19 cellular contexts compared by ENCODE assay signal in the genomic region with DNA sequence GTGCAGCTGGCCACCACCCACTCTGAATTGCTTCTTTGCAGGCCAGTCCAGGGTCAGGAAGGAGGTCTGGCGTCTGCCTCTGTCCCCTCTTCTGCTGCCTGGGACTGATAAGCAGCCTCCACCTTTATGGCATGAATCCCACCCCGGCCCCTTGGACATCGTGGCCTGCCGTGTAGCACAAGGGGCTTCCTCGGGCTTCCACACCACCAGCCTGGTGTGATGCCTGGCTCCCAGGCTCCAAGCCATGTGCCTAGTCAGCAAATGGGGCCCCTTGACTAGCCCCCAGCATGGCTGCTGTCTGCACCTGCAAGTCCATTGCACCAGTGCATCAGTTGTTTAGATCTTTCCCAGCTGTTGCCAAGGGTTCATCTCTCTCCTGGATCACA.
"Had no signal": no experiment of that assay in that cellular context is flagged by ENCODE, and none has a peak within 500 bp of the region (broad histone marks: within the 10 kb centered on the region; RNA-seq: fewer than 3 reads in every experiment).

No MANE protein-coding gene starts in this region.

- H3K27ac ChIP-seq: adrenal gland, breast epithelium, esophagus squamous epithelium, lower lobe of right lung, neutrophil, pancreas had no signal

- H3K27me3 ChIP-seq: adrenal gland, pancreas had no signal

- H3K9me3 Mint-ChIP-seq: activated CD4-positive, alpha-beta memory T cell treated with anti-CD3 and anti-CD28 coated beads for 36 hours; activated T-helper 17 cell treated with anti-CD3 and anti-CD28 coated beads, Interleukin-2, amount 50 U/mL, for 72 hours; dendritic cell treated with granulocyte-macrophage colony-stimulating factor and Interleukin-4, amounts not matched to agents 40 ng/mL and 50 ng/mL, for 4 days; immature natural killer cell; natural killer cell; stimulated activated effector memory CD8-positive, alpha-beta T cell treated with anti-CD3 and anti-CD28 coated beads, Interleukin-12 subunit alpha, Interleukin-12 subunit beta, amount 100 ng/mL, for 72 hours; T-helper 2 cell treated with Interferon-gamma antibody and Interleukin-4, amounts not matched to agents 5 μg/mL and 100 μg/mL, for 36 hours had no signal

- H3K4me3 ChIP-seq: adrenal gland, breast epithelium, esophagus squamous epithelium, lower lobe of right lung, pancreas, smooth muscle cell had no signal

- H3K4me3 Mint-ChIP-seq: activated CD4-positive, alpha-beta memory T cell treated with anti-CD3 and anti-CD28 coated beads for 36 hours; activated T-helper 17 cell treated with anti-CD3 and anti-CD28 coated beads, Interleukin-2, amount 50 U/mL, for 72 hours; dendritic cell treated with granulocyte-macrophage colony-stimulating factor and Interleukin-4, amounts not matched to agents 40 ng/mL and 50 ng/mL, for 4 days; immature natural killer cell; natural killer cell; stimulated activated effector memory CD8-positive, alpha-beta T cell treated with anti-CD3 and anti-CD28 coated beads, Interleukin-12 subunit alpha, Interleukin-12 subunit beta, amount 100 ng/mL, for 72 hours; T-helper 2 cell treated with Interferon-gamma antibody and Interleukin-4, amounts not matched to agents 5 μg/mL and 100 μg/mL, for 36 hours had no signal

- H3K4me1 ChIP-seq: adrenal gland, breast epithelium, esophagus squamous epithelium, lower lobe of right lung, pancreas had no signal

- H3K27ac Mint-ChIP-seq: activated CD4-positive, alpha-beta memory T cell treated with anti-CD3 and anti-CD28 coated beads for 36 hours; activated T-helper 17 cell treated with anti-CD3 and anti-CD28 coated beads, Interleukin-2, amount 50 U/mL, for 72 hours; dendritic cell treated with granulocyte-macrophage colony-stimulating factor and Interleukin-4, amounts not matched to agents 40 ng/mL and 50 ng/mL, for 4 days; natural killer cell; stimulated activated effector memory CD8-positive, alpha-beta T cell treated with anti-CD3 and anti-CD28 coated beads, Interleukin-12 subunit alpha, Interleukin-12 subunit beta, amount 100 ng/mL, for 72 hours; T-helper 2 cell treated with Interferon-gamma antibody and Interleukin-4, amounts not matched to agents 5 μg/mL and 100 μg/mL, for 36 hours had no signal

- H3K9me3 ChIP-seq: adrenal gland, breast epithelium, esophagus squamous epithelium, lower lobe of right lung, neutrophil, pancreas had no signal

- H3K36me3 Mint-ChIP-seq: activated CD4-positive, alpha-beta memory T cell treated with anti-CD3 and anti-CD28 coated beads for 36 hours; immature natural killer cell; natural killer cell; stimulated activated effector memory CD8-positive, alpha-beta T cell treated with anti-CD3 and anti-CD28 coated beads, Interleukin-12 subunit alpha, Interleukin-12 subunit beta, amount 100 ng/mL, for 72 hours had no signal

- H3K36me3 ChIP-seq: adrenal gland, breast epithelium, esophagus squamous epithelium, lower lobe of right lung, neutrophil, pancreas had no signal

- H3K4me1 Mint-ChIP-seq: activated T-helper 17 cell treated with anti-CD3 and anti-CD28 coated beads, Interleukin-2, amount 50 U/mL, for 72 hours; immature natural killer cell had no signal

- DNase-seq: activated naive CD4-positive, alpha-beta T cell treated with anti-CD3 and anti-CD28 coated beads, Interleukin-2, amount 50 U/mL, for 16 hours; effector CD8-positive, alpha-beta T cell; esophagus squamous epithelium; immature natural killer cell; kidney glomerular epithelial cell; natural killer cell; stimulated activated CD4-positive, alpha-beta T cell treated with anti-CD3 and anti-CD28 coated beads, Interleukin-4, amount 100 ng/mL, for 24 hours had no signal

- H3K27me3 Mint-ChIP-seq: activated CD4-positive, alpha-beta memory T cell treated with anti-CD3 and anti-CD28 coated beads for 36 hours; activated T-helper 17 cell treated with anti-CD3 and anti-CD28 coated beads, Interleukin-2, amount 50 U/mL, for 72 hours had no signal

- ATAC-seq: sciatic nerve had no signal
